8 cellular contexts compared by ENCODE assay signal in the genomic region with DNA sequence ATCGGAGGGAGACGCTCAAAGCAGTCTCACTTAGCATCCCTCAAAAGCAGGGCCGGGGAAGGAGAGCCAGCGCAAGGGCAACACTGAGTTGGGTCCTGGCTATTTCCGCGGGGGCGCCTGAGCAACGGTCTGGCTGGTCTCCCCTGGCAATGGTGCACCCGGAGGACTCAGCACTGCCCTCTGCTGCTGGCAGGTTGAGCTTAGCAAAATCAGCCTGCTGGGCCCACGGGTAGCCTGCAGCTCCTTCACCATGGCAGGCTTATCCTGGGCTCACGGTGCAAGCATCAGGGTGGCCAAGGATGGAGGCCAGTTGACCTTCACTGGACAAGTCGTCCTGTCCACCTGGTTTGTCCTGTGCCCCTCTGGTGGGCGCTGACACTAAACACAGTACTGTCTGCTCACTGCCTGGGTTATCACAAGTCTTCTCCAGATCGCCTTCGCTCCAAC. TPM values are rescaled to one million over a fixed set of nuclear protein-coding genes. Genes with fewer than 3 reads are reported as not detected.
DNase-seq lines count a peak whose midpoint lies in the region; ATAC-seq and TF ChIP-seq lines count a peak whose summit lies in the region.

No MANE protein-coding gene starts in this region.

- DNase-seq in GM12865 (ENCODE audit: low read depth) (peak; percentile 78), NCI-H1105 (lab: John Stamatoyannopoulos, UW) (peak; percentile 25), cerebellum (ENCODE audit: low spot score) (peak; percentile 68), left lobe of liver (ENCODE audit: low spot score) (peak; percentile 67), OCI-M2 (lab: John Stamatoyannopoulos, UW; ENCODE audit: unreplicated experiment) (no peak)
- DNase-seq in stimulated activated CD4-positive, alpha-beta T cell treated with anti-CD3 and anti-CD28 coated beads, TNF-alpha, amount 100 ng/mL, for 1 hour (ENCODE audit: low read depth in 3 of 3, low spot score in 1 of 3) = peak in 2 of 3 donors; percentile 33 to 40

- TF ChIP-seq CTCF in GM12865 (IDR thresholded peaks at IDR 0.05; ENCODE audit: insufficient read depth, low read depth, low read length, missing control alignments) = peak; percentile 92

- peak; percentile 29 for ATAC-seq in activated CD4-positive, CD25-positive, alpha-beta regulatory T cell treated with anti-CD3 and anti-CD28 coated beads, Interleukin-2, amount 50 U/mL, for 24 hours
- ATAC-seq in left lobe of liver (peak; percentile 77), HG02840 (IDR thresholded peaks at IDR 0.05; ENCODE audit: low FRiP score, unreplicated experiment) (no peak)

- no peak overlapping the region for H3K4me3 ChIP-seq in GM12865 (ENCODE audit: low read depth, low read length)

RNA-seq across cellular contexts. Expression of gene ALDH3A1, which starts 14.4 kb away (rescaled TPM):
- total RNA-seq in cerebellum (not detected), left lobe of liver (1.5 TPM)

RNA-seq across cellular contexts. Expression of gene SLC47A2, which starts 46.2 kb away (rescaled TPM):
- total RNA-seq in cerebellum (0.27 TPM), left lobe of liver (not detected)
